In the genomic region with DNA sequence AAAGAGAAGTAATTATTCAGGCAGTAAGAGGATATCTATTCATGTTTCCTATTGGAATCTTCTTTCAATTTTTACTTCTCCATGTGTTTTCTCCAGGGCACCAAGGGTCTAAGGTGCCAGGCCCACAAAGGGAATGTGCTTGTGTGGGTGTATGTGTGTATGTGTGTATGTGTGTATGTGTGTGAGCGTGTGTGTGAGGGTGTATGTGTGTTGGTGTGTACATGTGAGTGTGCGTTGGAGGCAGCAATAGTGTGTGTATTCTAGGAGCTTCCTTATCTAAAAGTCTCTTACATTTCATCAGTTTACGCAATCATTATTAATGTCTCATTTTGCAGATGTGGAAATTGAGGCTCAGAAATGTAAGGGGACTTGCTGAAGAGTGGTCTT, we compare ENCODE assay signal across 1 cellular context.
TF ChIP-seq lines count a peak whose summit lies in the region.

No MANE protein-coding gene starts in this region.

TF ChIP-seq in K562, 482 proteins besides CTCF, POLR2A, EP300 and RAD21:
- TF ChIP-seq SREBF2 (CRISPR knock-in tag; IDR thresholded peaks at IDR 0.05) = no peak
- TF ChIP-seq ELF1 (tag; IDR thresholded peaks at IDR 0.05) = no peak
- no peak for TF ChIP-seq THRAP3 (IDR thresholded peaks at IDR 0.05; ENCODE audit: borderline replicate concordance)
- no peak for TF ChIP-seq TGIF2 (CRISPR knock-in tag; IDR thresholded peaks at IDR 0.05)
- TF ChIP-seq CEBPB (tag; IDR thresholded peaks at IDR 0.05) = 0 out of 2 replicates have a peak, but pooled peaks have one; percentile 11
TF ChIP-seq in K562: peak in this region for 1.
